Comparison of ENCODE assay signal across 1 cellular context in the genomic region with DNA sequence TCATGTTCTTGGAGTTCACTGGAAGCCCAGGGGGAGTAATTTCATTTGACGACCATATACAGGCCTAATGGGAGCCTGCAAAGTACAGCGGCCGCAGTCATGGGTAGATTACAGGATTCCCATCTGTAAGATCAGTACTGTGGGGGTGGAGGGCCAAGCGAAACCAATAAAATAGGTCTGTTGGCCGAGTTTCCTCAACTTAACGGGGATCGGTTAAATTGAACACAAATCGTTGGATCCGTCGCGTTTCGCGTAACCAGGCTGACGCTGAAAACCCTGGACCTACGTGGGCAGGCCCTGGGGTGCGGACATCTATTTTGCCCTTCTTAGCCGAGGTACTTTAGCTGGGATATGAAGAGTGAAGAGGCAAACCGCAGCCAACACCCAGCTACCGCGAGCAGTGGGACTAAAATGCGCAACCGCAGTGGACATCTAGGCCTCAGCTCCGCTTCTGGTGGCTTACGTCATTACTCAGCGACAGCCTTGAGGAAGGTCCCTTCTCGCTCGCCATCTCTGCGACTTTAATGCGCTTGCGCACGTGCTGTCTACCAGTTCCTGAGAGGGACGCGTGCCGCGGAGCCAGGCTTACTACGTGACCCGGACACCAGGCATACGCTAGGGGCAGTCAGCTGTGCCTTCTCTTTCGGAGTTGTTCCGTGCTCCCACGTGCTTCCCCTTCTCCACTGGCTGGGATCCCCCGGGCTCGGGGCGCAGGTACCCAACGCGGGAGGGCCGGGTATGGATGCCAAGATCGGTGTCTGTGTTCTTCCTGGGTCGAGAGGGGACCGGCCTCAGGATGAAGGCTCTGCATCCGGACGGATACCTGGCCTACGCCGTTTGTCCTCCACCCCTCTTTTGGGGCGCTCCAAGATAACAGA.
TF ChIP-seq lines count a peak whose summit lies in the region.

A gene (plus strand): TSS at position 551 of the 878 bp plus-strand sequence. CDS start 2,597 bp downstream, outside the sequence.

TF ChIP-seq in HEK293, 187 proteins besides CTCF, POLR2A, EP300 and RAD21 (continued from another document and continues in another):
- TF ChIP-seq, protein P1, sequence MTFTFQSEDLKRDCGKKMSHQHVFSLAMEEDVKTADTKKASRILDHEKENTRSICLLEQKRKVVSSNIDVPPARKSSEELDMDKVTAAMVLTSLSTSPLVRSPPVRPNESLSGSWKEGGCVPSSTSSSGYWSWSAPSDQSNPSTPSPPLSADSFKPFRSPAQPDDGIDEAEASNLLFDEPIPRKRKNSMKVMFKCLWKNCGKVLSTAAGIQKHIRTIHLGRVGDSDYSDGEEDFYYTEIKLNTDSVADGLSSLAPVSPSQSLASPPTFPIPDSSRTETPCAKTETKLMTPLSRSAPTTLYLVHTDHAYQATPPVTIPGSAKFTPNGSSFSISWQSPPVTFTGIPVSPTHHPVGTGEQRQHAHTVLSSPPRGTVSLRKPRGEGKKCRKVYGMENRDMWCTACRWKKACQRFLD (tag by site-specific recombination; IDR thresholded peaks at IDR 0.05) = no peak
- TF ChIP-seq ZNF654 (tag by site-specific recombination; IDR thresholded peaks at IDR 0.05; ENCODE audit: low read depth) = no peak
- TF ChIP-seq EGR2 (tag by site-specific recombination; IDR thresholded peaks at IDR 0.05; ENCODE audit: low read depth) = peak; percentile 27; the same call in 1 of the 2 replicates
- no peak for TF ChIP-seq ZNF10 (tag by site-specific recombination; IDR thresholded peaks at IDR 0.05)
- no peak for TF ChIP-seq BCL11B (tag by site-specific recombination; IDR thresholded peaks at IDR 0.05; ENCODE audit: low read depth)
- TF ChIP-seq, protein P2, sequence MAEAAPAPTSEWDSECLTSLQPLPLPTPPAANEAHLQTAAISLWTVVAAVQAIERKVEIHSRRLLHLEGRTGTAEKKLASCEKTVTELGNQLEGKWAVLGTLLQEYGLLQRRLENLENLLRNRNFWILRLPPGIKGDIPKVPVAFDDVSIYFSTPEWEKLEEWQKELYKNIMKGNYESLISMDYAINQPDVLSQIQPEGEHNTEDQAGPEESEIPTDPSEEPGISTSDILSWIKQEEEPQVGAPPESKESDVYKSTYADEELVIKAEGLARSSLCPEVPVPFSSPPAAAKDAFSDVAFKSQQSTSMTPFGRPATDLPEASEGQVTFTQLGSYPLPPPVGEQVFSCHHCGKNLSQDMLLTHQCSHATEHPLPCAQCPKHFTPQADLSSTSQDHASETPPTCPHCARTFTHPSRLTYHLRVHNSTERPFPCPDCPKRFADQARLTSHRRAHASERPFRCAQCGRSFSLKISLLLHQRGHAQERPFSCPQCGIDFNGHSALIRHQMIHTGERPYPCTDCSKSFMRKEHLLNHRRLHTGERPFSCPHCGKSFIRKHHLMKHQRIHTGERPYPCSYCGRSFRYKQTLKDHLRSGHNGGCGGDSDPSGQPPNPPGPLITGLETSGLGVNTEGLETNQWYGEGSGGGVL (tag by site-specific recombination; IDR thresholded peaks at IDR 0.05) = no peak
- TF ChIP-seq ZNF350 (tag by site-specific recombination; IDR thresholded peaks at IDR 0.05) = no peak
- TF ChIP-seq GLI2 (tag by site-specific recombination; IDR thresholded peaks at IDR 0.05; ENCODE audit: borderline replicate concordance, low read depth) = no peak
- TF ChIP-seq TRIM28 (IDR thresholded peaks at IDR 0.05; ENCODE audit: borderline replicate concordance, low read length) = peak; percentile 93; the same call in 1 of the 2 replicates
- TF ChIP-seq, protein P3, sequence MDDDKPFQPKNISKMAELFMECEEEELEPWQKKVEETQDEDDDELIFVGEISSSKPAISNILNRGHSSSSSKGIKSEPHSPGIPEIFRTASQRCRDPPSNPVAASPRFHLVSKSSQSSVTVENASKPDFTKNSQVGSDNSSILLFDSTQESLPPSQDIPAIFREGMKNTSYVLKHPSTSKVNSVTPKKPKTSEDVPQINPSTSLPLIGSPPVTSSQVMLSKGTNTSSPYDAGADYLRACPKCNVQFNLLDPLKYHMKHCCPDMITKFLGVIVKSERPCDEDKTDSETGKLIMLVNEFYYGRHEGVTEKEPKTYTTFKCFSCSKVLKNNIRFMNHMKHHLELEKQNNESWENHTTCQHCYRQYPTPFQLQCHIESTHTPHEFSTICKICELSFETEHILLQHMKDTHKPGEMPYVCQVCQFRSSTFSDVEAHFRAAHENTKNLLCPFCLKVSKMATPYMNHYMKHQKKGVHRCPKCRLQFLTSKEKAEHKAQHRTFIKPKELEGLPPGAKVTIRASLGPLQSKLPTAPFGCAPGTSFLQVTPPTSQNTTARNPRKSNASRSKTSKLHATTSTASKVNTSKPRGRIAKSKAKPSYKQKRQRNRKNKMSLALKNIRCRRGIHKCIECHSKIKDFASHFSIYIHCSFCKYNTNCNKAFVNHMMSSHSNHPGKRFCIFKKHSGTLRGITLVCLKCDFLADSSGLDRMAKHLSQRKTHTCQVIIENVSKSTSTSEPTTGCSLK (tag by site-specific recombination; IDR thresholded peaks at IDR 0.05) = no peak
- TF ChIP-seq, protein P4, sequence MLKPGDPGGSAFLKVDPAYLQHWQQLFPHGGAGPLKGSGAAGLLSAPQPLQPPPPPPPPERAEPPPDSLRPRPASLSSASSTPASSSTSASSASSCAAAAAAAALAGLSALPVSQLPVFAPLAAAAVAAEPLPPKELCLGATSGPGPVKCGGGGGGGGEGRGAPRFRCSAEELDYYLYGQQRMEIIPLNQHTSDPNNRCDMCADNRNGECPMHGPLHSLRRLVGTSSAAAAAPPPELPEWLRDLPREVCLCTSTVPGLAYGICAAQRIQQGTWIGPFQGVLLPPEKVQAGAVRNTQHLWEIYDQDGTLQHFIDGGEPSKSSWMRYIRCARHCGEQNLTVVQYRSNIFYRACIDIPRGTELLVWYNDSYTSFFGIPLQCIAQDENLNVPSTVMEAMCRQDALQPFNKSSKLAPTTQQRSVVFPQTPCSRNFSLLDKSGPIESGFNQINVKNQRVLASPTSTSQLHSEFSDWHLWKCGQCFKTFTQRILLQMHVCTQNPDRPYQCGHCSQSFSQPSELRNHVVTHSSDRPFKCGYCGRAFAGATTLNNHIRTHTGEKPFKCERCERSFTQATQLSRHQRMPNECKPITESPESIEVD (tag by site-specific recombination; IDR thresholded peaks at IDR 0.05) = no peak
- peak; percentile 44; the same call in 1 of the 2 replicates for TF ChIP-seq ZBTB21 (tag by site-specific recombination; IDR thresholded peaks at IDR 0.05)
- TF ChIP-seq GLIS1 (tag by site-specific recombination; IDR thresholded peaks at IDR 0.05) = no peak
- TF ChIP-seq SETDB1 (IDR thresholded peaks at IDR 0.05; ENCODE audit: insufficient read length, low read length) = no peak
- no peak for TF ChIP-seq ZNF768 (tag by site-specific recombination; IDR thresholded peaks at IDR 0.05)
- TF ChIP-seq BCL11A (tag by site-specific recombination; IDR thresholded peaks at IDR 0.05; ENCODE audit: low read depth) = no peak
- no peak for TF ChIP-seq ZNF157 (tag by site-specific recombination; IDR thresholded peaks at IDR 0.05)
- no peak for TF ChIP-seq ZNF677 (tag by site-specific recombination; IDR thresholded peaks at IDR 0.05)
- TF ChIP-seq ZFHX2 (tag by site-specific recombination; conservative IDR thresholded peaks at IDR 0.05) = peak; percentile 39
- TF ChIP-seq, protein P5, sequence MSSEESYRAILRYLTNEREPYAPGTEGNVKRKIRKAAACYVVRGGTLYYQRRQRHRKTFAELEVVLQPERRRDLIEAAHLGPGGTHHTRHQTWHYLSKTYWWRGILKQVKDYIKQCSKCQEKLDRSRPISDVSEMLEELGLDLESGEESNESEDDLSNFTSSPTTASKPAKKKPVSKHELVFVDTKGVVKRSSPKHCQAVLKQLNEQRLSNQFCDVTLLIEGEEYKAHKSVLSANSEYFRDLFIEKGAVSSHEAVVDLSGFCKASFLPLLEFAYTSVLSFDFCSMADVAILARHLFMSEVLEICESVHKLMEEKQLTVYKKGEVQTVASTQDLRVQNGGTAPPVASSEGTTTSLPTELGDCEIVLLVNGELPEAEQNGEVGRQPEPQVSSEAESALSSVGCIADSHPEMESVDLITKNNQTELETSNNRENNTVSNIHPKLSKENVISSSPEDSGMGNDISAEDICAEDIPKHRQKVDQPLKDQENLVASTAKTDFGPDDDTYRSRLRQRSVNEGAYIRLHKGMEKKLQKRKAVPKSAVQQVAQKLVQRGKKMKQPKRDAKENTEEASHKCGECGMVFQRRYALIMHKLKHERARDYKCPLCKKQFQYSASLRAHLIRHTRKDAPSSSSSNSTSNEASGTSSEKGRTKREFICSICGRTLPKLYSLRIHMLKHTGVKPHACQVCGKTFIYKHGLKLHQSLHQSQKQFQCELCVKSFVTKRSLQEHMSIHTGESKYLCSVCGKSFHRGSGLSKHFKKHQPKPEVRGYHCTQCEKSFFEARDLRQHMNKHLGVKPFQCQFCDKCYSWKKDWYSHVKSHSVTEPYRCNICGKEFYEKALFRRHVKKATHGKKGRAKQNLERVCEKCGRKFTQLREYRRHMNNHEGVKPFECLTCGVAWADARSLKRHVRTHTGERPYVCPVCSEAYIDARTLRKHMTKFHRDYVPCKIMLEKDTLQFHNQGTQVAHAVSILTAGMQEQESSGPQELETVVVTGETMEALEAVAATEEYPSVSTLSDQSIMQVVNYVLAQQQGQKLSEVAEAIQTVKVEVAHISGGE (tag by site-specific recombination; conservative IDR thresholded peaks at IDR 0.05; ENCODE audit: low read depth) = peak; percentile 24; the same call in 1 of the 2 replicates
- no peak for TF ChIP-seq ZNF37A (tag by site-specific recombination; IDR thresholded peaks at IDR 0.05)
- TF ChIP-seq ZNF558 (tag by site-specific recombination; IDR thresholded peaks at IDR 0.05) = no peak
- TF ChIP-seq KLF1 (tag by site-specific recombination; IDR thresholded peaks at IDR 0.05) = no peak
- TF ChIP-seq, protein P6, sequence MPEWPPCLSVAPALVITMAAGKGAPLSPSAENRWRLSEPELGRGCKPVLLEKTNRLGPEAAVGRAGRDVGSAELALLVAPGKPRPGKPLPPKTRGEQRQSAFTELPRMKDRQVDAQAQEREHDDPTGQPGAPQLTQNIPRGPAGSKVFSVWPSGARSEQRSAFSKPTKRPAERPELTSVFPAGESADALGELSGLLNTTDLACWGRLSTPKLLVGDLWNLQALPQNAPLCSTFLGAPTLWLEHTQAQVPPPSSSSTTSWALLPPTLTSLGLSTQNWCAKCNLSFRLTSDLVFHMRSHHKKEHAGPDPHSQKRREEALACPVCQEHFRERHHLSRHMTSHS (tag by site-specific recombination; IDR thresholded peaks at IDR 0.05) = no peak
- no peak for TF ChIP-seq ZNF140 (tag by site-specific recombination; IDR thresholded peaks at IDR 0.05)
- peak; percentile 73; the same call in 1 of the 2 replicates for TF ChIP-seq ZXDB (tag by site-specific recombination; IDR thresholded peaks at IDR 0.05)
- no peak for TF ChIP-seq ZBTB48 (tag by site-specific recombination; IDR thresholded peaks at IDR 0.05)
- TF ChIP-seq ZNF112 (tag by site-specific recombination; IDR thresholded peaks at IDR 0.05) = no peak
- no peak for TF ChIP-seq ZNF202 (tag by site-specific recombination; IDR thresholded peaks at IDR 0.05; ENCODE audit: borderline replicate concordance)
- peak; percentile 45; the same call in 1 of the 2 replicates for TF ChIP-seq ZNF660 (tag by site-specific recombination; IDR thresholded peaks at IDR 0.05)
- no peak for TF ChIP-seq ZSCAN16 (tag by site-specific recombination; IDR thresholded peaks at IDR 0.05)
- TF ChIP-seq ZNF777 (tag by site-specific recombination; IDR thresholded peaks at IDR 0.05; ENCODE audit: borderline replicate concordance) = no peak
- no peak for TF ChIP-seq ZNF266 (tag by site-specific recombination; IDR thresholded peaks at IDR 0.05; ENCODE audit: low read depth)
- no peak for TF ChIP-seq ZNF16 (tag by site-specific recombination; IDR thresholded peaks at IDR 0.05; ENCODE audit: low read depth)
- no peak for TF ChIP-seq ZNF174 (tag by site-specific recombination; IDR thresholded peaks at IDR 0.05)
- TF ChIP-seq, protein P7, sequence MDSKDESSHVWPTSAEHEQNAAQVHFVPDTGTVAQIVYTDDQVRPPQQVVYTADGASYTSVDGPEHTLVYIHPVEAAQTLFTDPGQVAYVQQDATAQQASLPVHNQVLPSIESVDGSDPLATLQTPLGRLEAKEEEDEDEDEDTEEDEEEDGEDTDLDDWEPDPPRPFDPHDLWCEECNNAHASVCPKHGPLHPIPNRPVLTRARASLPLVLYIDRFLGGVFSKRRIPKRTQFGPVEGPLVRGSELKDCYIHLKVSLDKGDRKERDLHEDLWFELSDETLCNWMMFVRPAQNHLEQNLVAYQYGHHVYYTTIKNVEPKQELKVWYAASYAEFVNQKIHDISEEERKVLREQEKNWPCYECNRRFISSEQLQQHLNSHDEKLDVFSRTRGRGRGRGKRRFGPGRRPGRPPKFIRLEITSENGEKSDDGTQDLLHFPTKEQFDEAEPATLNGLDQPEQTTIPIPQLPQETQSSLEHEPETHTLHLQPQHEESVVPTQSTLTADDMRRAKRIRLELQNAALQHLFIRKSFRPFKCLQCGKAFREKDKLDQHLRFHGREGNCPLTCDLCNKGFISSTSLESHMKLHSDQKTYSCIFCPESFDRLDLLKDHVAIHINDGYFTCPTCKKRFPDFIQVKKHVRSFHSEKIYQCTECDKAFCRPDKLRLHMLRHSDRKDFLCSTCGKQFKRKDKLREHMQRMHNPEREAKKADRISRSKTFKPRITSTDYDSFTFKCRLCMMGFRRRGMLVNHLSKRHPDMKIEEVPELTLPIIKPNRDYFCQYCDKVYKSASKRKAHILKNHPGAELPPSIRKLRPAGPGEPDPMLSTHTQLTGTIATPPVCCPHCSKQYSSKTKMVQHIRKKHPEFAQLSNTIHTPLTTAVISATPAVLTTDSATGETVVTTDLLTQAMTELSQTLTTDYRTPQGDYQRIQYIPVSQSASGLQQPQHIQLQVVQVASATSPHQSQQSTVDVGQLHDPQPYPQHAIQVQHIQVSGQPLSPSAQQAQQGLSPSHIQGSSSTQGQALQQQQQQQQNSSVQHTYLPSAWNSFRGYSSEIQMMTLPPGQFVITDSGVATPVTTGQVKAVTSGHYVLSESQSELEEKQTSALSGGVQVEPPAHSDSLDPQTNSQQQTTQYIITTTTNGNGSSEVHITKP (tag by site-specific recombination; IDR thresholded peaks at IDR 0.05) = peak; percentile 73
- no peak for TF ChIP-seq ZNF292 (tag by site-specific recombination; IDR thresholded peaks at IDR 0.05; ENCODE audit: borderline replicate concordance, low read depth)
- TF ChIP-seq, protein P8, sequence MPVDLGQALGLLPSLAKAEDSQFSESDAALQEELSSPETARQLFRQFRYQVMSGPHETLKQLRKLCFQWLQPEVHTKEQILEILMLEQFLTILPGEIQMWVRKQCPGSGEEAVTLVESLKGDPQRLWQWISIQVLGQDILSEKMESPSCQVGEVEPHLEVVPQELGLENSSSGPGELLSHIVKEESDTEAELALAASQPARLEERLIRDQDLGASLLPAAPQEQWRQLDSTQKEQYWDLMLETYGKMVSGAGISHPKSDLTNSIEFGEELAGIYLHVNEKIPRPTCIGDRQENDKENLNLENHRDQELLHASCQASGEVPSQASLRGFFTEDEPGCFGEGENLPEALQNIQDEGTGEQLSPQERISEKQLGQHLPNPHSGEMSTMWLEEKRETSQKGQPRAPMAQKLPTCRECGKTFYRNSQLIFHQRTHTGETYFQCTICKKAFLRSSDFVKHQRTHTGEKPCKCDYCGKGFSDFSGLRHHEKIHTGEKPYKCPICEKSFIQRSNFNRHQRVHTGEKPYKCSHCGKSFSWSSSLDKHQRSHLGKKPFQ (tag by site-specific recombination; IDR thresholded peaks at IDR 0.05) = no peak
